In the genomic region with DNA sequence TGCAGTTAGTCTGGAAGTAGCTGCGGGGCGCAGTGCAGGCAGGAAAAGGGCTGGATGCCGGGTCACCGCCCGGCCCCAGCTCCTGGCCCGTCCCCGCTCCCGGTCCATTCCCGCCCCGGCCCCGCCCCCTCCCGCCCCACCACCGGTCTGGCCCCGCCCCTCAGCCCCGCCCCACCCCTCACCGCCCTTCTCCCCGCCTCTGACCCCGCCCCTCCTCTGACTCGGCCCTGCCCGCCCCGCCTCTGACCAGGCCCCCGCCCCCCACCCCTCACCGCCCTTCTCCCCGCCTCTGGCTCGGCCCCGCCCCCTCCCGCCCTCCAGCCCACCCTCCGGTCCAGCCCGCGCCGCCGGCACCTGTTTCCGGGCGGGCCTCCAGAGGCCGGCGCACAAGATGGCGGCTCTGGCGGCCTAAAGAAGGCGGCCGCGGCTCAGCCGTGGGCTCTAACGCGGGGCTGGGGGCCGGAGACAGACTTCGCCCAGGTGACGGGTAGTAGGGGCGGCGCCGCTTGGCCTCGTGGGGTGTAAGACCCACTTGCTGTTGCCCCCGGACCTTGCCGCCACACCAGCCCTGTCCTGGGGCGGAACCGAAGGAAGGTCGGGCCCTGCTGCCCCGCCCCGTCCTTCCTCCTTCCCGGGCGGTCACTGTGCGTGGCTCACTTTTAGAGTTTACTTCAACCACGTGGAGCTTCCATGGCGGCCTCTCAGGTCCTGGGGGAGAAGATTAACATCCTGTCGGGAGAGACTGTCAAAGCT, we compare ENCODE assay signal across 8 cellular contexts. TPM values are rescaled to one million over a fixed set of nuclear protein-coding genes. Genes with fewer than 3 reads are reported as not detected.
DNase-seq lines count a peak whose midpoint lies in the region; ATAC-seq, FAIRE-seq and TF ChIP-seq lines count a peak whose summit lies in the region.

Gene UBIAD1 (plus strand): TSS at position 357 of the 753 bp plus-strand sequence. CDS start 334 bp downstream, at position 691.

- H3K4me1 ChIP-seq in SJCRH30 = no peaks in the 10 kb centered on the region
- peaks cover 3% of the 10 kb centered on the region for H3K4me1 ChIP-seq in foreskin keratinocyte
- H3K4me1 ChIP-seq in neuron (ENCODE audit: insufficient read depth, low read length) = peaks cover 11% of the 10 kb centered on the region

- H3K36me3 ChIP-seq in SJCRH30 = peaks cover 5% of the 10 kb centered on the region; the same call in 1 of the 2 replicates
- peaks cover 5% of the 10 kb centered on the region for H3K36me3 ChIP-seq in neuron (ENCODE audit: insufficient read depth, low read length)

- H3K27me3 ChIP-seq in SJCRH30 (no peaks in the 10 kb centered on the region), foreskin keratinocyte (no peaks in the 10 kb centered on the region), neuron (ENCODE audit: insufficient read depth, low read length) (no peaks in the 10 kb centered on the region)

- peak; percentile 87 for ATAC-seq in foreskin keratinocyte

- peak; percentile 48; the same call in 1 of the 2 replicates for TF ChIP-seq POLR2A in H54 (IDR thresholded peaks at IDR 0.05; ENCODE audit: low read depth, low read length)

- H2AFZ ChIP-seq in neuron (ENCODE audit: low read depth, low read length) = peak within 1 kb of the TSS; percentile 2

- H3K9me3 ChIP-seq in SJCRH30 (replicated peaks) (no peaks in the 10 kb centered on the region), neuron (ENCODE audit: low read length) (no peaks in the 10 kb centered on the region)

- no peak for FAIRE-seq in H54 (lab: Jason Lieb, UNC)

- peak; percentile 50 for TF ChIP-seq CTCF in foreskin keratinocyte (conservative IDR thresholded peaks at IDR 0.05)

- DNase-seq in G401 (ENCODE audit: low spot score) (peak; percentile 88), H54 (ENCODE audit: insufficient read length, low spot score) (no peak), LoVo (ENCODE audit: low spot score) (peak; percentile 86), SJCRH30 (peak; percentile 84 to 92), activated gamma-delta T cell treated with Interleukin-2 at 50 U/mL for 16 hours (peak; percentile 85), foreskin keratinocyte (peak; percentile 69 to 86), stromal cell of bone marrow (ENCODE audit: low read depth) (peak; percentile 74)

- peak within 1 kb of the TSS; percentile 97 for H3K27ac ChIP-seq in SJCRH30
- H3K27ac ChIP-seq in foreskin keratinocyte = peak within 1 kb of the TSS; percentile 87

- H3K4me3 ChIP-seq in SJCRH30 (peak within 1 kb of the TSS; percentile 100), neuron (ENCODE audit: low read length) (peak within 1 kb of the TSS; percentile 54)

- in situ Hi-C loops in G401 (cut with HindIII; ENCODE audit: low sequenced_read_pairs) = no loop called here

RNA-seq across cellular contexts. Expression of gene UBIAD1, which starts in this region (rescaled TPM):
- total RNA-seq in G401 (2014; rRNA removed; shearing (Covaris generic)) = 10.8 and 16.2 TPM in 2 replicates
- total RNA-seq in SJCRH30 (2014; rRNA removed; shearing (Covaris generic)) = 26.5 and 27.1 TPM in 2 replicates
- 11.3 and 13.3 TPM in 2 replicates for total RNA-seq in foreskin keratinocyte
- 8.0 and 9.5 TPM in 2 replicates for polyA plus RNA-seq in foreskin keratinocyte
